In genomic region chr2:113699048-113699447, GRCh38 we compare ENCODE assay signal across 12 cellular contexts. TPM values are rescaled to one million over a fixed set of nuclear protein-coding genes. Genes with fewer than 3 reads are reported as not detected.
DNase-seq lines count a peak whose midpoint lies in the region; ATAC-seq, FAIRE-seq and TF ChIP-seq lines count a peak whose summit lies in the region.
"Had no signal": no experiment of that assay in that cellular context is flagged by ENCODE, and none has a peak within 500 bp of the region (broad histone marks: within the 10 kb centered on the region; RNA-seq: fewer than 3 reads in every experiment).

No MANE protein-coding gene starts in this region.

- WGBS in pancreas, 2 donors: 82 to 93% methylated on average over 4 of the region's 4 CpGs

- no peaks in the 10 kb centered on the region for H3K9me3 ChIP-seq in pancreas

- peak; percentile 64 for ATAC-seq in GM21723 (IDR thresholded peaks at IDR 0.05; ENCODE audit: unreplicated experiment)
- ATAC-seq in HG03520 (IDR thresholded peaks at IDR 0.05; ENCODE audit: unreplicated experiment): peak; percentile 70
- peak; percentile 94 for ATAC-seq in stimulated activated effector memory CD8-positive, alpha-beta T cell treated with anti-CD3 and anti-CD28 coated beads, Interleukin-12 subunit alpha, Interleukin-12 subunit beta, amount 100 ng/mL, for 72 hours
- ATAC-seq in pancreas: no peak
- ATAC-seq: PC-3 had no signal

- peaks cover 45% of the 10 kb centered on the region for H3K4me1 Mint-ChIP-seq in activated T-cell treated with anti-CD3 and anti-CD28 coated beads, Interleukin-2, amount 50 U/mL, for 24 hours (ENCODE audit: low read depth)
- H3K4me1 Mint-ChIP-seq in stimulated activated effector memory CD8-positive, alpha-beta T cell treated with anti-CD3 and anti-CD28 coated beads, Interleukin-12 subunit alpha, Interleukin-12 subunit beta, amount 100 ng/mL, for 72 hours: peaks cover 46% of the 10 kb centered on the region

- DNase-seq in activated T-cell treated with anti-CD3 and anti-CD28 coated beads, Interleukin-2, amount 50 U/mL, for 24 hours: no peak
- no peak for DNase-seq in activated T-cell treated with anti-CD3 and anti-CD28 coated beads, Interleukin-2, amount 50 U/mL, for 1 hour
- DNase-seq in stimulated activated effector memory CD8-positive, alpha-beta T cell treated with anti-CD3 and anti-CD28 coated beads, Interleukin-12 subunit alpha, Interleukin-12 subunit beta, amount 100 ng/mL, for 72 hours (ENCODE audit: low spot score in 2 of 2): no peak
- no peak for DNase-seq in stimulated activated CD4-positive, alpha-beta T cell treated with anti-CD3 and anti-CD28 coated beads, Interleukin-4, amount 100 ng/mL, for 4 hours
- DNase-seq in NCI-H187 (lab: John Stamatoyannopoulos, UW) (no peak), pancreas (no peak)
- DNase-seq: IMR-90, mammary epithelial cell, PC-3 had no signal

- intact Hi-C loops in pancreas (cut with DNase I): no loop called here

- H3K27ac ChIP-seq in pancreas: no peak overlapping the region
- H3K27ac ChIP-seq: cardiac muscle cell had no signal

- no peaks in the 10 kb centered on the region for H3K4me1 ChIP-seq in pancreas

- H3K27me3 ChIP-seq in pancreas: no peaks in the 10 kb centered on the region
- H3K27me3 ChIP-seq: cardiac muscle cell had no signal

- peak overlapping the region; percentile 85 for H3K27ac Mint-ChIP-seq in activated T-cell treated with anti-CD3 and anti-CD28 coated beads, Interleukin-2, amount 50 U/mL, for 24 hours
- H3K27ac Mint-ChIP-seq in stimulated activated effector memory CD8-positive, alpha-beta T cell treated with anti-CD3 and anti-CD28 coated beads, Interleukin-12 subunit alpha, Interleukin-12 subunit beta, amount 100 ng/mL, for 72 hours: peak overlapping the region; percentile 80

- H3K36me3 Mint-ChIP-seq in activated T-cell treated with anti-CD3 and anti-CD28 coated beads, Interleukin-2, amount 50 U/mL, for 24 hours (ENCODE audit: low read depth): peaks cover 5% of the 10 kb centered on the region
- peaks cover 6% of the 10 kb centered on the region for H3K36me3 Mint-ChIP-seq in stimulated activated effector memory CD8-positive, alpha-beta T cell treated with anti-CD3 and anti-CD28 coated beads, Interleukin-12 subunit alpha, Interleukin-12 subunit beta, amount 100 ng/mL, for 72 hours

- no peak for FAIRE-seq in pancreas (lab: Jason Lieb, UNC)

- H3K36me3 ChIP-seq in pancreas: no peaks in the 10 kb centered on the region
- H3K36me3 ChIP-seq: cardiac muscle cell had no signal

- H3K4me3 Mint-ChIP-seq in activated T-cell treated with anti-CD3 and anti-CD28 coated beads, Interleukin-2, amount 50 U/mL, for 24 hours: peak overlapping the region; percentile 45
- peak overlapping the region; percentile 70 for H3K4me3 Mint-ChIP-seq in stimulated activated effector memory CD8-positive, alpha-beta T cell treated with anti-CD3 and anti-CD28 coated beads, Interleukin-12 subunit alpha, Interleukin-12 subunit beta, amount 100 ng/mL, for 72 hours

- no peak for TF ChIP-seq CTCF in pancreas (IDR thresholded peaks at IDR 0.05)

- no peak overlapping the region for H3K4me3 ChIP-seq in pancreas
- H3K4me3 ChIP-seq: cardiac muscle cell had no signal

- peaks cover 4% of the 10 kb centered on the region for H3K9me3 Mint-ChIP-seq in activated T-cell treated with anti-CD3 and anti-CD28 coated beads, Interleukin-2, amount 50 U/mL, for 24 hours
- H3K9me3 Mint-ChIP-seq in stimulated activated effector memory CD8-positive, alpha-beta T cell treated with anti-CD3 and anti-CD28 coated beads, Interleukin-12 subunit alpha, Interleukin-12 subunit beta, amount 100 ng/mL, for 72 hours: no peaks in the 10 kb centered on the region

- H3K27me3 Mint-ChIP-seq in activated T-cell treated with anti-CD3 and anti-CD28 coated beads, Interleukin-2, amount 50 U/mL, for 24 hours: no peaks in the 10 kb centered on the region

RNA-seq across cellular contexts. Expression of gene SLC35F5, which starts 57.4 kb away (rescaled TPM):
- 10 to 100 TPM; 36.6 to 58.6 (median 41.0) TPM for total RNA-seq in pancreas
- polyA plus RNA-seq in pancreas: 10 to 100 TPM; 12.6 to 17.8 TPM

Comparison
In these comparisons a context has a peak if more than half of its experiments do, and no peak if none do; other contexts are left out.
1. ATAC-seq: peak in GM21723 (single experiment), HG03520 (single experiment) and stimulated activated effector memory CD8-positive, alpha-beta T cell treated with anti-CD3 and anti-CD28 coated beads, Interleukin-12 subunit alpha, Interleukin-12 subunit beta, amount 100 ng/mL, for 72 hours (single experiment); none in pancreas (0 of 4).